Comparison of ENCODE assay signal across 1 cellular context in genomic region chr11:43341159-43341558, GRCh38.
TF ChIP-seq lines count a peak whose summit lies in the region.

No MANE protein-coding gene starts in this region.

TF ChIP-seq in H1, 55 proteins besides CTCF, POLR2A, EP300 and RAD21:
- no peak for TF ChIP-seq PHF8 (conservative IDR thresholded peaks at IDR 0.05; ENCODE audit: low read depth, low read length)
- no peak for TF ChIP-seq MAFK (IDR thresholded peaks at IDR 0.05; ENCODE audit: low read depth, low read length)
- no peak for TF ChIP-seq CBX5 (IDR thresholded peaks at IDR 0.05; ENCODE audit: low read depth, low read length)
- TF ChIP-seq MAX (IDR thresholded peaks at IDR 0.05): no peak
- TF ChIP-seq TEAD4 (IDR thresholded peaks at IDR 0.05; ENCODE audit: low read depth, low read length): no peak
- no peak for TF ChIP-seq HDAC2 (IDR thresholded peaks at IDR 0.05; ENCODE audit: borderline replicate concordance in 1 of 2, low read depth in 2 of 2, low read length in 2 of 2)
- no peak for TF ChIP-seq SUZ12 (IDR thresholded peaks at IDR 0.05; ENCODE audit: low read length)
- TF ChIP-seq E2F6 (IDR thresholded peaks at IDR 0.05): no peak
- no peak for TF ChIP-seq EGR1 (IDR thresholded peaks at IDR 0.05; ENCODE audit: borderline replicate concordance, low read depth, low read length)
- no peak for TF ChIP-seq SRF (IDR thresholded peaks at IDR 0.05; ENCODE audit: low read depth, low read length)
- no peak for TF ChIP-seq POU5F1 (IDR thresholded peaks at IDR 0.05; ENCODE audit: low read depth, low read length)
- TF ChIP-seq SP2 (IDR thresholded peaks at IDR 0.05; ENCODE audit: low read length): no peak
